1 cellular context compared by ENCODE assay signal in genomic region chr1:182426442-182427430, GRCh38.
TF ChIP-seq lines count a peak whose summit lies in the region.

No MANE protein-coding gene starts in this region.

TF ChIP-seq in GM12878, 131 proteins besides CTCF, POLR2A, EP300 and RAD21 (continued from another document and continues in another):
- no peak for TF ChIP-seq CBFB (IDR thresholded peaks at IDR 0.05; ENCODE audit: low read depth)
- TF ChIP-seq ZNF217 (IDR thresholded peaks at IDR 0.05): 0 out of 2 replicates have a peak, but pooled peaks have one; percentile 28
- TF ChIP-seq CHD2 (IDR thresholded peaks at IDR 0.05; ENCODE audit: borderline replicate concordance, low read depth, low read length): 0 out of 2 replicates have a peak, but pooled peaks have one; percentile 17
- peak; percentile 62 for TF ChIP-seq SKIL (IDR thresholded peaks at IDR 0.05; ENCODE audit: low read depth, poor library complexity, severe bottlenecking)
- no peak for TF ChIP-seq ATF3 (IDR thresholded peaks at IDR 0.05; ENCODE audit: borderline replicate concordance, extremely low read depth, low read depth, low read length)
- no peak for TF ChIP-seq SIN3A (IDR thresholded peaks at IDR 0.05; ENCODE audit: low read depth, low read length)
- peak; percentile 82 for TF ChIP-seq JUNB (IDR thresholded peaks at IDR 0.05)
- no peak for TF ChIP-seq BACH1 (IDR thresholded peaks at IDR 0.05; ENCODE audit: borderline replicate concordance)
- TF ChIP-seq BCLAF1 (IDR thresholded peaks at IDR 0.05): no peak
- no peak for TF ChIP-seq REST (IDR thresholded peaks at IDR 0.05; ENCODE audit: low read depth, low read length)
- TF ChIP-seq SMC3 (IDR thresholded peaks at IDR 0.05; ENCODE audit: borderline replicate concordance, low read length): no peak
- no peak for TF ChIP-seq WRNIP1 (IDR thresholded peaks at IDR 0.05; ENCODE audit: borderline replicate concordance, low read depth, low read length)
- TF ChIP-seq TCF12 (IDR thresholded peaks at IDR 0.05; ENCODE audit: low read depth, low read length): no peak
- no peak for TF ChIP-seq RAD51 (IDR thresholded peaks at IDR 0.05)
- no peak for TF ChIP-seq IRF3 (IDR thresholded peaks at IDR 0.05)
- TF ChIP-seq GABPA (IDR thresholded peaks at IDR 0.05; ENCODE audit: low read depth): peak; percentile 39; the same call in 1 of the 2 replicates
- no peak for TF ChIP-seq IRF4 (IDR thresholded peaks at IDR 0.05; ENCODE audit: low read depth, low read length)
- no peak for TF ChIP-seq CEBPZ (IDR thresholded peaks at IDR 0.05; ENCODE audit: low read depth, low read length)
- peak; percentile 78; the same call in 1 of the 2 replicates for TF ChIP-seq SPI1 (IDR thresholded peaks at IDR 0.05; ENCODE audit: borderline replicate concordance, insufficient read depth, low read depth, low read length)
- no peak for TF ChIP-seq ZBTB4 (CRISPR knock-in tag; IDR thresholded peaks at IDR 0.05)
- no peak for TF ChIP-seq HDAC2 (IDR thresholded peaks at IDR 0.05)
- peak in 1 of 2 experiments; percentile 58; a peak in 1 of 4 replicates for TF ChIP-seq ETV6 (conservative IDR thresholded peaks at IDR 0.05 in 1 of 2, IDR thresholded peaks at IDR 0.05 in 1 of 2; ENCODE audit: borderline replicate concordance in 1 of 2, low read depth in 1 of 2)
- no peak for TF ChIP-seq SMARCA5 (IDR thresholded peaks at IDR 0.05)
- no peak for TF ChIP-seq PRDM15 (CRISPR knock-in tag; IDR thresholded peaks at IDR 0.05)
- TF ChIP-seq RBBP5 (conservative IDR thresholded peaks at IDR 0.05): no peak
- TF ChIP-seq SUPT20H (IDR thresholded peaks at IDR 0.05; ENCODE audit: borderline replicate concordance, control insufficient read depth, low read depth, low read length): no peak
- TF ChIP-seq CREM (IDR thresholded peaks at IDR 0.05; ENCODE audit: low read depth): peak; percentile 77
- TF ChIP-seq ZNF274 (IDR thresholded peaks at IDR 0.05; ENCODE audit: insufficient read depth, insufficient read length): no peak
- TF ChIP-seq EGR1 (IDR thresholded peaks at IDR 0.05; ENCODE audit: borderline replicate concordance in 1 of 2, low read depth in 2 of 2, low read length in 2 of 2): no peak
- no peak for TF ChIP-seq ZNF622 (IDR thresholded peaks at IDR 0.05)
- peak; percentile 60 to 63; a peak in 3 of 4 replicates for TF ChIP-seq IKZF2 (IDR thresholded peaks at IDR 0.05)
- no peak for TF ChIP-seq YBX1 (IDR thresholded peaks at IDR 0.05)
- no peak for TF ChIP-seq CHD1 (IDR thresholded peaks at IDR 0.05; ENCODE audit: low read depth, low read length)
- TF ChIP-seq ASH2L (IDR thresholded peaks at IDR 0.05; ENCODE audit: borderline replicate concordance, low read depth): no peak
- no peak for TF ChIP-seq ZNF207 (IDR thresholded peaks at IDR 0.05; ENCODE audit: borderline replicate concordance)
- no peak for TF ChIP-seq ELK1 (IDR thresholded peaks at IDR 0.05; ENCODE audit: low read depth, low read length)
- no peak for TF ChIP-seq KLF5 (IDR thresholded peaks at IDR 0.05; ENCODE audit: partially characterized antibody)
- TF ChIP-seq NRF1 (conservative IDR thresholded peaks at IDR 0.05; ENCODE audit: low read depth, low read length): no peak
- TF ChIP-seq BCL11A (IDR thresholded peaks at IDR 0.05; ENCODE audit: low read depth, low read length): peak; percentile 60; the same call in 1 of the 2 replicates
